1 cellular context compared by ENCODE assay signal in the genomic region with DNA sequence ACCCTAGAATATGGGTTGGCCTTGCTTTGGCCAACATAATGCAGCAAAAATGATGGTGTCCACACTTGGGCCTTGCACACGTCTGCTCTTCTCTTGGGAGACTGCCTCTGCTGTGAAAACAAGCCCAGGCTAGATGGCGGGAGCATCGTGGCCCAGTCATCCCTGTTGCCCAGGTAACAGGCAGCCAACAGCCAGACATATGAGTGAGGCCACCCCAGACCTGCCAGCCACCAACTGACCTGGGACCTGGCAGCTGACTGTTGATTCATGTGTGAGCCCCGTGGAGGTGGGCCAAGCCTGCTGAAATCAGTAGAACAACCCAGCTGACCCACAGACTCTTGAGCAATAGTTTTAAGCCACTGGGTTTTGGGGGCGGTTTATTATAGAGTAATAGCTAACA.
TF ChIP-seq lines count a peak whose summit lies in the region.

No MANE protein-coding gene starts in this region.

TF ChIP-seq in GM23338, 12 proteins besides CTCF, POLR2A, EP300 and RAD21 (continued from another document):
- TF ChIP-seq, protein P1, sequence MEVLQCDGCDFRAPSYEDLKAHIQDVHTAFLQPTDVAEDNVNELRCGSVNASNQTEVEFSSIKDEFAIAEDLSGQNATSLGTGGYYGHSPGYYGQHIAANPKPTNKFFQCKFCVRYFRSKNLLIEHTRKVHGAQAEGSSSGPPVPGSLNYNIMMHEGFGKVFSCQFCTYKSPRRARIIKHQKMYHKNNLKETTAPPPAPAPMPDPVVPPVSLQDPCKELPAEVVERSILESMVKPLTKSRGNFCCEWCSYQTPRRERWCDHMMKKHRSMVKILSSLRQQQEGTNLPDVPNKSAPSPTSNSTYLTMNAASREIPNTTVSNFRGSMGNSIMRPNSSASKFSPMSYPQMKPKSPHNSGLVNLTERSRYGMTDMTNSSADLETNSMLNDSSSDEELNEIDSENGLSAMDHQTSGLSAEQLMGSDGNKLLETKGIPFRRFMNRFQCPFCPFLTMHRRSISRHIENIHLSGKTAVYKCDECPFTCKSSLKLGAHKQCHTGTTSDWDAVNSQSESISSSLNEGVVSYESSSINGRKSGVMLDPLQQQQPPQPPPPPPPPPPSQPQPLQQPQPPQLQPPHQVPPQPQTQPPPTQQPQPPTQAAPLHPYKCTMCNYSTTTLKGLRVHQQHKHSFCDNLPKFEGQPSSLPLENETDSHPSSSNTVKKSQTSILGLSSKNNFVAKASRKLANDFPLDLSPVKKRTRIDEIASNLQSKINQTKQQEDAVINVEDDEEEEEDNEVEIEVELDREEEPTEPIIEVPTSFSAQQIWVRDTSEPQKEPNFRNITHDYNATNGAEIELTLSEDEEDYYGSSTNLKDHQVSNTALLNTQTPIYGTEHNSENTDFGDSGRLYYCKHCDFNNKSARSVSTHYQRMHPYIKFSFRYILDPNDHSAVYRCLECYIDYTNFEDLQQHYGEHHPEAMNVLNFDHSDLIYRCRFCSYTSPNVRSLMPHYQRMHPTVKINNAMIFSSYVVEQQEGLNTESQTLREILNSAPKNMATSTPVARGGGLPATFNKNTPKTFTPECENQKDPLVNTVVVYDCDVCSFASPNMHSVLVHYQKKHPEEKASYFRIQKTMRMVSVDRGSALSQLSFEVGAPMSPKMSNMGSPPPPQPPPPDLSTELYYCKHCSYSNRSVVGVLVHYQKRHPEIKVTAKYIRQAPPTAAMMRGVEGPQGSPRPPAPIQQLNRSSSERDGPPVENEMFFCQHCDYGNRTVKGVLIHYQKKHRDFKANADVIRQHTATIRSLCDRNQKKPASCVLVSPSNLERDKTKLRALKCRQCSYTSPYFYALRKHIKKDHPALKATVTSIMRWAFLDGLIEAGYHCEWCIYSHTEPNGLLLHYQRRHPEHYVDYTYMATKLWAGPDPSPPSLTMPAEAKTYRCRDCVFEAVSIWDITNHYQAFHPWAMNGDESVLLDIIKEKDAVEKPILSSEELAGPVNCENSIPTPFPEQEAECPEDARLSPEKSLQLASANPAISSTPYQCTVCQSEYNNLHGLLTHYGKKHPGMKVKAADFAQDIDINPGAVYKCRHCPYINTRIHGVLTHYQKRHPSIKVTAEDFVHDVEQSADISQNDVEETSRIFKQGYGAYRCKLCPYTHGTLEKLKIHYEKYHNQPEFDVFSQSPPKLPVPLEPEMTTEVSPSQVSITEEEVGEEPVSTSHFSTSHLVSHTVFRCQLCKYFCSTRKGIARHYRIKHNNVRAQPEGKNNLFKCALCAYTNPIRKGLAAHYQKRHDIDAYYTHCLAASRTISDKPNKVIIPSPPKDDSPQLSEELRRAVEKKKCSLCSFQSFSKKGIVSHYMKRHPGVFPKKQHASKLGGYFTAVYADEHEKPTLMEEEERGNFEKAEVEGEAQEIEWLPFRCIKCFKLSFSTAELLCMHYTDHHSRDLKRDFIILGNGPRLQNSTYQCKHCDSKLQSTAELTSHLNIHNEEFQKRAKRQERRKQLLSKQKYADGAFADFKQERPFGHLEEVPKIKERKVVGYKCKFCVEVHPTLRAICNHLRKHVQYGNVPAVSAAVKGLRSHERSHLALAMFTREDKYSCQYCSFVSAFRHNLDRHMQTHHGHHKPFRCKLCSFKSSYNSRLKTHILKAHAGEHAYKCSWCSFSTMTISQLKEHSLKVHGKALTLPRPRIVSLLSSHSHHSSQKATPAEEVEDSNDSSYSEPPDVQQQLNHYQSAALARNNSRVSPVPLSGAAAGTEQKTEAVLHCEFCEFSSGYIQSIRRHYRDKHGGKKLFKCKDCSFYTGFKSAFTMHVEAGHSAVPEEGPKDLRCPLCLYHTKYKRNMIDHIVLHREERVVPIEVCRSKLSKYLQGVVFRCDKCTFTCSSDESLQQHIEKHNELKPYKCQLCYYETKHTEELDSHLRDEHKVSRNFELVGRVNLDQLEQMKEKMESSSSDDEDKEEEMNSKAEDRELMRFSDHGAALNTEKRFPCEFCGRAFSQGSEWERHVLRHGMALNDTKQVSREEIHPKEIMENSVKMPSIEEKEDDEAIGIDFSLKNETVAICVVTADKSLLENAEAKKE (CRISPR knock-in tag; IDR thresholded peaks at IDR 0.05): no peak
- TF ChIP-seq NANOG (IDR thresholded peaks at IDR 0.05; ENCODE audit: borderline replicate concordance) (no peak), CREB1 (CRISPR knock-in tag; IDR thresholded peaks at IDR 0.05; ENCODE audit: low read depth) (no peak)
- TF ChIP-seq, protein P2, sequence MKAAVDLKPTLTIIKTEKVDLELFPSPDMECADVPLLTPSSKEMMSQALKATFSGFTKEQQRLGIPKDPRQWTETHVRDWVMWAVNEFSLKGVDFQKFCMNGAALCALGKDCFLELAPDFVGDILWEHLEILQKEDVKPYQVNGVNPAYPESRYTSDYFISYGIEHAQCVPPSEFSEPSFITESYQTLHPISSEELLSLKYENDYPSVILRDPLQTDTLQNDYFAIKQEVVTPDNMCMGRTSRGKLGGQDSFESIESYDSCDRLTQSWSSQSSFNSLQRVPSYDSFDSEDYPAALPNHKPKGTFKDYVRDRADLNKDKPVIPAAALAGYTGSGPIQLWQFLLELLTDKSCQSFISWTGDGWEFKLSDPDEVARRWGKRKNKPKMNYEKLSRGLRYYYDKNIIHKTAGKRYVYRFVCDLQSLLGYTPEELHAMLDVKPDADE (IDR thresholded peaks at IDR 0.05): no peak
- TF ChIP-seq, protein P3, sequence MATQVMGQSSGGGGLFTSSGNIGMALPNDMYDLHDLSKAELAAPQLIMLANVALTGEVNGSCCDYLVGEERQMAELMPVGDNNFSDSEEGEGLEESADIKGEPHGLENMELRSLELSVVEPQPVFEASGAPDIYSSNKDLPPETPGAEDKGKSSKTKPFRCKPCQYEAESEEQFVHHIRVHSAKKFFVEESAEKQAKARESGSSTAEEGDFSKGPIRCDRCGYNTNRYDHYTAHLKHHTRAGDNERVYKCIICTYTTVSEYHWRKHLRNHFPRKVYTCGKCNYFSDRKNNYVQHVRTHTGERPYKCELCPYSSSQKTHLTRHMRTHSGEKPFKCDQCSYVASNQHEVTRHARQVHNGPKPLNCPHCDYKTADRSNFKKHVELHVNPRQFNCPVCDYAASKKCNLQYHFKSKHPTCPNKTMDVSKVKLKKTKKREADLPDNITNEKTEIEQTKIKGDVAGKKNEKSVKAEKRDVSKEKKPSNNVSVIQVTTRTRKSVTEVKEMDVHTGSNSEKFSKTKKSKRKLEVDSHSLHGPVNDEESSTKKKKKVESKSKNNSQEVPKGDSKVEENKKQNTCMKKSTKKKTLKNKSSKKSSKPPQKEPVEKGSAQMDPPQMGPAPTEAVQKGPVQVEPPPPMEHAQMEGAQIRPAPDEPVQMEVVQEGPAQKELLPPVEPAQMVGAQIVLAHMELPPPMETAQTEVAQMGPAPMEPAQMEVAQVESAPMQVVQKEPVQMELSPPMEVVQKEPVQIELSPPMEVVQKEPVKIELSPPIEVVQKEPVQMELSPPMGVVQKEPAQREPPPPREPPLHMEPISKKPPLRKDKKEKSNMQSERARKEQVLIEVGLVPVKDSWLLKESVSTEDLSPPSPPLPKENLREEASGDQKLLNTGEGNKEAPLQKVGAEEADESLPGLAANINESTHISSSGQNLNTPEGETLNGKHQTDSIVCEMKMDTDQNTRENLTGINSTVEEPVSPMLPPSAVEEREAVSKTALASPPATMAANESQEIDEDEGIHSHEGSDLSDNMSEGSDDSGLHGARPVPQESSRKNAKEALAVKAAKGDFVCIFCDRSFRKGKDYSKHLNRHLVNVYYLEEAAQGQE (IDR thresholded peaks at IDR 0.05; ENCODE audit: unreplicated experiment): no peak
